Comparison of ENCODE assay signal across 8 cellular contexts in genomic region chr3:154758109-154758868, GRCh38.
DNase-seq lines count a peak whose midpoint lies in the region; ATAC-seq lines count a peak whose summit lies in the region.

No MANE protein-coding gene starts in this region.

- DNase-seq in ELR (ENCODE audit: low read depth) (peak; percentile 77), NCI-H1105 treated with DMSO at 0.1 percent for 48 hours (lab: John Stamatoyannopoulos, UW) (peak; percentile 66), astrocyte of the hippocampus (ENCODE audit: low read depth, low spot score) (peak; percentile 24), middle frontal gyrus (ENCODE audit: extremely low spot score, low spot score) (peak; percentile 16)
- no peak for DNase-seq in stimulated activated CD4-positive, alpha-beta T cell treated with anti-CD3 and anti-CD28 coated beads, Interleukin-15, amount 100 ng/mL, for 24 hours

- ATAC-seq in GM19463 (IDR thresholded peaks at IDR 0.05; ENCODE audit: unreplicated experiment) (no peak), HG02623 (IDR thresholded peaks at IDR 0.05; ENCODE audit: unreplicated experiment) (no peak), HG03378 (IDR thresholded peaks at IDR 0.05; ENCODE audit: unreplicated experiment) (no peak)
